ENCODE assay signal across 11 cellular contexts in the genomic region with DNA sequence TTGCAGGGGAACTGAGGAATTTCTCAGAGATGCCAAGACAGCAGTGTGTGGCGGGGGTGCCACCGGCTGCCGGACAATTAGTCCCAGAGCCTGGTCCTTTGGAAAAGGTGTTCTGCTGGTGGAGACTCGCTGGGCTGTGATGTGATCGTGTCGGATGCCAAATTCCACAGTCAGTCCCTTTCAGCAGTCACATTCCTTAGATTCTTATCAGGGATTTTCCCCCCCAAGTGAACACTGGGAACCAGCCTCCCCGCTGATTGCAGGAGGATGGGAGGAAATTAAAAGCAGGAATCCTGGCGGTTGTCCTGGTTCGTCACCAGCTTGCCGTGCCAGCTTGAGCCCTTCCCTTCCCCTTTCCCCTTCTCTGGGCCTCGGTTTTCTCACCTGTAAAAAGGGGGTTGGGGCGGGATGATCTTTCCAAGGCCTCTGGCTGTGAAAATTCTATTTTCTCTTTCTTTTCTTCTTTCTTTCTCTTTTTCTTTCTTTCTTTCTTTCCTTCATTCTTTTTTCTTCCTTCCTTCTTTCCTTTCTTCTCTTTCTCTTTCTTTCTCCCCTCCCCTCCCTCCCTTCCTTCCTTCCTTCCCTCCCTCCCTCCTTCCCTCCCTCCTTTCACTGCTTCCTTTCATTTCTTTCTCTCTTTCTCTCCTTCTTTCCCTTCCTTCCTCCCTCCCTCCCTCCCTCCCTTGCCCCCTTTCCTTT. TPM values are rescaled to one million over a fixed set of nuclear protein-coding genes. Genes with fewer than 3 reads are reported as not detected.
DNase-seq lines count a peak whose midpoint lies in the region; ATAC-seq, FAIRE-seq and TF ChIP-seq lines count a peak whose summit lies in the region.
"Had no signal": no experiment of that assay in that cellular context is flagged by ENCODE, and none has a peak within 500 bp of the region (broad histone marks: within the 10 kb centered on the region; RNA-seq: fewer than 3 reads in every experiment).

No MANE protein-coding gene starts in this region.

- no peaks in the 10 kb centered on the region for H3K27me3 ChIP-seq in RWPE2 (ENCODE audit: insufficient read depth, poor library complexity, severe bottlenecking)
- no peaks in the 10 kb centered on the region for H3K27me3 ChIP-seq in pancreas
- H3K27me3 ChIP-seq in BE2C = peaks cover 23% of the 10 kb centered on the region

- TF ChIP-seq CTCF in RWPE2 (IDR thresholded peaks at IDR 0.05; ENCODE audit: poor library complexity, severe bottlenecking) (no peak), epithelial cell of esophagus (IDR thresholded peaks at IDR 0.05; ENCODE audit: insufficient read depth, low read depth, low read length, missing control alignments) (no peak), pancreas (IDR thresholded peaks at IDR 0.05) (no peak), BE2C (IDR thresholded peaks at IDR 0.05; ENCODE audit: low read depth, low read length) (no peak)

- ATAC-seq in RWPE2 (ENCODE audit: low read depth) (peak; percentile 82), pancreas (peak; percentile 49 to 94 (median 84)), GM18502 (IDR thresholded peaks at IDR 0.05; ENCODE audit: poor library complexity, unreplicated experiment) (no peak)

- H3K27ac ChIP-seq in RWPE2 (ENCODE audit: poor library complexity, severe bottlenecking) = no peak overlapping the region
- H3K27ac ChIP-seq in pancreas = peak overlapping the region in 1 of 4 donors; percentile 3
- H3K27ac ChIP-seq: epithelial cell of prostate had no signal

- DNase-seq in RWPE2 (ENCODE audit: low spot score) (no peak), epithelial cell of esophagus (ENCODE audit: low read depth) (peak; percentile 11), pancreas (peak in 3 of 6 donors; percentile 51 to 61 (median 61)), BE2C (no peak), pons (ENCODE audit: low spot score) (no peak), NCI-H446 (lab: John Stamatoyannopoulos, UW) (no peak)
- DNase-seq: activated effector memory CD4-positive, alpha-beta T cell treated with anti-CD3 and anti-CD28 coated beads, Interleukin-2, amount 50 U/mL, for 16 hours had no signal

- WGBS in pancreas, 2 donors = 43 to 46% methylated on average over 12 of the region's 12 CpGs

- no peaks in the 10 kb centered on the region for H3K36me3 ChIP-seq in ES-I3 (ENCODE audit: insufficient read depth, low read length)
- no peaks in the 10 kb centered on the region for H3K36me3 ChIP-seq in RWPE2 (ENCODE audit: low read depth)
- no peaks in the 10 kb centered on the region for H3K36me3 ChIP-seq in pancreas
- no peaks in the 10 kb centered on the region for H3K36me3 ChIP-seq in BE2C

- H3K4me1 ChIP-seq in ES-I3 (ENCODE audit: insufficient read depth, low read length) (peaks cover 4% of the 10 kb centered on the region; the same call in 1 of the 2 replicates), RWPE2 (ENCODE audit: insufficient read depth, poor library complexity, severe bottlenecking) (peaks cover 8% of the 10 kb centered on the region), pancreas (no peaks in the 10 kb centered on the region), BE2C (no peaks in the 10 kb centered on the region)

- no peak for FAIRE-seq in pancreas (lab: Jason Lieb, UNC)

- H3K9ac ChIP-seq in ES-I3 (ENCODE audit: low read depth, low read length) = 0 out of 2 replicates have a peak overlapping the region, but pooled peaks have one; percentile 0

- intact Hi-C loops in pancreas (cut with DNase I) = no loop called here

- no peaks in the 10 kb centered on the region for H3K9me3 ChIP-seq in ES-I3 (ENCODE audit: control insufficient read depth, insufficient read depth, low read length)
- no peaks in the 10 kb centered on the region for H3K9me3 ChIP-seq in RWPE2 (ENCODE audit: severe bottlenecking)
- no peaks in the 10 kb centered on the region for H3K9me3 ChIP-seq in pancreas
- no peaks in the 10 kb centered on the region; the same call in 1 of the 2 replicates for H3K9me3 ChIP-seq in BE2C

- H3K4me3 ChIP-seq in RWPE2 (ENCODE audit: severe bottlenecking) = no peak overlapping the region
- no peak overlapping the region for H3K4me3 ChIP-seq in epithelial cell of esophagus (ENCODE audit: low read length)
- H3K4me3 ChIP-seq in pancreas = no peak overlapping the region
- no peak overlapping the region for H3K4me3 ChIP-seq in BE2C (ENCODE audit: low read depth, low read length)

RNA-seq across cellular contexts. Expression of a gene that starts 39.6 kb away (rescaled TPM):
- 1 to 10 TPM in 2 of 6 donors, under 1 TPM in 4; 0.37 to 1.2 (median 0.64) TPM for total RNA-seq in pancreas
- 1 to 10 TPM in 1 of 2 donors, under 1 TPM in 1; 0.87 to 3.5 TPM for polyA plus RNA-seq in pancreas
- polyA plus RNA-seq in BE2C (2012; ENCODE audit: insufficient read depth, insufficient read length, low read depth) = 0.34 TPM
- total RNA-seq: T-helper 2 cell treated with Interferon-gamma antibody and Interleukin-4, amounts not matched to agents 100 ng/mL and 5 ng/mL, for 36 hours had no signal
